In genomic region chr7:114085313-114085591, GRCh38 we compare ENCODE assay signal across 2 cellular contexts.
TF ChIP-seq lines count a peak whose summit lies in the region.

No MANE protein-coding gene starts in this region.

TF ChIP-seq in HEK293, 187 proteins besides CTCF, POLR2A, EP300 and RAD21 (continued from another document):
- TF ChIP-seq, protein P1, sequence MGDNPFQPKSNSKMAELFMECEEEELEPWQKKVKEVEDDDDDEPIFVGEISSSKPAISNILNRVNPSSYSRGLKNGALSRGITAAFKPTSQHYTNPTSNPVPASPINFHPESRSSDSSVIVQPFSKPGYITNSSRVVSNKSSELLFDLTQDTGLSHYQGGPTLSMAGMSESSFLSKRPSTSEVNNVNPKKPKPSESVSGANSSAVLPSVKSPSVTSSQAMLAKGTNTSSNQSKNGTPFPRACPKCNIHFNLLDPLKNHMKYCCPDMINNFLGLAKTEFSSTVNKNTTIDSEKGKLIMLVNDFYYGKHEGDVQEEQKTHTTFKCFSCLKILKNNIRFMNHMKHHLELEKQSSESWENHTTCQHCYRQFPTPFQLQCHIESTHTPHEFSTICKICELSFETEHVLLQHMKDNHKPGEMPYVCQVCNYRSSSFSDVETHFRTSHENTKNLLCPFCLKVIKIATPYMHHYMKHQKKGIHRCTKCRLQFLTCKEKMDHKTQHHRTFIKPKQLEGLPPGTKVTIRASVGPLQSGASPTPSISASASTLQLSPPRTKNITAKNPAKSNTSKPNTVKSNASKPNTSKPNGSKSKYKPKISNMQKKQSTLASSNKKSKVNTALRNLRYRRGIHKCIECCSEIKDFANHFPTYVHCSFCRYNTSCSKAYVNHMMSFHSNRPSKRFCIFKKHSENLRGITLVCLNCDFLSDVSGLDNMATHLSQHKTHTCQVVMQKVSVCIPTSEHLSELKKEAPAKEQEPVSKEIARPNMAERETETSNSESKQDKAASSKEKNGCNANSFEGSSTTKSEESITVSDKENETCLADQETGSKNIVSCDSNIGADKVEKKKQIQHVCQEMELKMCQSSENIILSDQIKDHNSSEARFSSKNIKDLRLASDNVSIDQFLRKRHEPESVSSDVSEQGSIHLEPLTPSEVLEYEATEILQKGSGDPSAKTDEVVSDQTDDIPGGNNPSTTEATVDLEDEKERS (tag by site-specific recombination; IDR thresholded peaks at IDR 0.05): no peak
- TF ChIP-seq ZNF248 (tag by site-specific recombination; IDR thresholded peaks at IDR 0.05): no peak
- peak; percentile 3; the same call in 1 of the 2 replicates for TF ChIP-seq TCF7L2 (IDR thresholded peaks at IDR 0.05; ENCODE audit: borderline replicate concordance, low read depth, low read length)
- TF ChIP-seq ZNF529 (tag by site-specific recombination; IDR thresholded peaks at IDR 0.05; ENCODE audit: insufficient replicate concordance): no peak

TF ChIP-seq in GM12878, 131 proteins besides CTCF, POLR2A, EP300 and RAD21 (continued from another document):
- no peak for TF ChIP-seq ATF7 (IDR thresholded peaks at IDR 0.05; ENCODE audit: low read depth)
